Comparison of ENCODE assay signal across 10 cellular contexts in the genomic region with DNA sequence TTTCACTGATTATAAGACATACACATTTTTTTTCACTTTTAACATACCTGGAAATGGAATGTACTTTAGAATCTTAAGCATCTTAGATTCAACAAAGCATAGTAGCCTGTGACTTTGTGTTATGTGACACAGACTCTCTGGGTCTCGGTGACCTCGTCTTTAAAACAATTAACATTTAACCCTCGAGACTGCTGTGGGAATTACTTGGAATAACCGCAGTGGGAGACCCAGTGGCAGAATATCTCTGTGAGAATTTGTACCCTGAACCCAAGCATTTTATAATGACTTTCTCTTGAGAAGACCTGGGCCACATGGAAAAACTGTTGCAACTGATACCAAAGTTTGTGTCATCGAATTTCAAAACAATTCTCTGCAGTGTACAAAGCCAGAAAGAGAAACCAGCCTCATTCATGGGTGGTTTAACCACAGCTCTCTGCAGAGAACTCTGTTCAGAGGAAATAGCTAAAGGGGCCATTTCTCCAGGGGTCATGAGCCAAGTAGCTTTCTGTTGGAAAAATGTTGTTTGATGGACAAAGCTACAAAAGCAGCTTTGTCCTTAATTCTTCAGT. TPM values are rescaled to one million over a fixed set of nuclear protein-coding genes. Genes with fewer than 3 reads are reported as not detected.
DNase-seq lines count a peak whose midpoint lies in the region; ATAC-seq and TF ChIP-seq lines count a peak whose summit lies in the region.
"Had no signal": no experiment of that assay in that cellular context is flagged by ENCODE, and none has a peak within 500 bp of the region (broad histone marks: within the 10 kb centered on the region; RNA-seq: fewer than 3 reads in every experiment).

No MANE protein-coding gene starts in this region.

- no peaks in the 10 kb centered on the region for H3F3A ChIP-seq in GM23338 (replicated peaks; ENCODE audit: low read depth)

- H3K36me3 ChIP-seq in prostate gland (no peaks in the 10 kb centered on the region), GM23338 (ENCODE audit: insufficient read depth) (no peaks in the 10 kb centered on the region)

- H3K27ac ChIP-seq in prostate gland, result no peak overlapping the region
- no peak overlapping the region for H3K27ac ChIP-seq in GM23338 (ENCODE audit: low read depth)

- no peaks in the 10 kb centered on the region for H3K9me3 ChIP-seq in prostate gland

- H3K9me2 ChIP-seq in GM23338 (ENCODE audit: insufficient read depth), result no peaks in the 10 kb centered on the region

- H3K27ac Mint-ChIP-seq in GM23338, result no peak overlapping the region

- H3K27me3 Mint-ChIP-seq in GM23338 (ENCODE audit: insufficient read depth, low read depth, poor library complexity), result no peaks in the 10 kb centered on the region

- 0 out of 3 replicates have a peak, but pooled peaks cover under 1% of the 10 kb centered on the region for H3K4me1 Mint-ChIP-seq in GM23338

- no peaks in the 10 kb centered on the region for H3K36me3 Mint-ChIP-seq in GM23338 (ENCODE audit: low read depth)

- H3K27me3 ChIP-seq in prostate gland (replicated peaks; ENCODE audit: insufficient read depth) (no peaks in the 10 kb centered on the region), GM23338 (ENCODE audit: insufficient read depth) (no peaks in the 10 kb centered on the region)

- H3K9me3 Mint-ChIP-seq in GM23338, result no peaks in the 10 kb centered on the region; the same call in 2 of the 3 replicates

- H3K4me3 Mint-ChIP-seq in GM23338, result no peak overlapping the region

- intact Hi-C loops in prostate gland (cut with DNase I), result no loop called here

- peak; percentile 79 for ATAC-seq in GM19351 (IDR thresholded peaks at IDR 0.05; ENCODE audit: unreplicated experiment)
- ATAC-seq in HG02870 (IDR thresholded peaks at IDR 0.05; ENCODE audit: unreplicated experiment), result peak; percentile 85
- no peak for ATAC-seq in GM23338

- no peaks in the 10 kb centered on the region for H3K4me1 ChIP-seq in prostate gland (replicated peaks)
- peaks cover 6% of the 10 kb centered on the region for H3K4me1 ChIP-seq in GM23338 (ENCODE audit: insufficient read depth)

- TF ChIP-seq CTCF in prostate gland (IDR thresholded peaks at IDR 0.05) (no peak), GM23338 (conservative IDR thresholded peaks at IDR 0.05; ENCODE audit: low read depth in 2 of 2) (no peak)

- no peak overlapping the region; the same call in 1 of the 2 replicates for H2AFZ ChIP-seq in GM23338

- DNase-seq in OCI-M1 (lab: John Stamatoyannopoulos, UW) (peak; percentile 65), myocyte (ENCODE audit: low read depth) (peak; percentile 24), cortex of kidney (lab: John Stamatoyannopoulos, UW) (no peak), prostate gland (ENCODE audit: low spot score) (no peak), GM23338 (ENCODE audit: low spot score) (no peak), putamen (ENCODE audit: low spot score) (no peak)
- DNase-seq: effector memory CD4-positive, alpha-beta T cell; midbrain had no signal

- no peaks in the 10 kb centered on the region for H4K20me1 ChIP-seq in GM23338 (replicated peaks; ENCODE audit: insufficient read depth)

- H3K79me2 ChIP-seq in GM23338 (replicated peaks; ENCODE audit: insufficient read depth), result no peaks in the 10 kb centered on the region

- no peak for TF ChIP-seq POLR2A in prostate gland (IDR thresholded peaks at IDR 0.05)

- 78% methylated on average over 5 of the region's 5 CpGs for WGBS in prostate gland

- no peak overlapping the region for H3K4me2 ChIP-seq in GM23338

- no peak overlapping the region for H3K4me3 ChIP-seq in prostate gland
- H3K4me3 ChIP-seq in GM23338, result no peak overlapping the region

TF ChIP-seq in GM23338, 12 proteins besides CTCF, POLR2A, EP300 and RAD21:
- TF ChIP-seq CREB1 (CRISPR knock-in tag; IDR thresholded peaks at IDR 0.05; ENCODE audit: low read depth) (no peak), EZH2phosphoT487 (IDR thresholded peaks at IDR 0.05; ENCODE audit: unreplicated experiment) (no peak), JUNB (IDR thresholded peaks at IDR 0.05; ENCODE audit: unreplicated experiment) (no peak), STAT1 (IDR thresholded peaks at IDR 0.05; ENCODE audit: unreplicated experiment) (no peak), POLR2AphosphoS5 (IDR thresholded peaks at IDR 0.05; ENCODE audit: low read depth) (no peak), ZNF114 (CRISPR knock-in tag; IDR thresholded peaks at IDR 0.05) (no peak), ZNF462 (CRISPR knock-in tag; IDR thresholded peaks at IDR 0.05) (no peak)
- TF ChIP-seq, protein P1, sequence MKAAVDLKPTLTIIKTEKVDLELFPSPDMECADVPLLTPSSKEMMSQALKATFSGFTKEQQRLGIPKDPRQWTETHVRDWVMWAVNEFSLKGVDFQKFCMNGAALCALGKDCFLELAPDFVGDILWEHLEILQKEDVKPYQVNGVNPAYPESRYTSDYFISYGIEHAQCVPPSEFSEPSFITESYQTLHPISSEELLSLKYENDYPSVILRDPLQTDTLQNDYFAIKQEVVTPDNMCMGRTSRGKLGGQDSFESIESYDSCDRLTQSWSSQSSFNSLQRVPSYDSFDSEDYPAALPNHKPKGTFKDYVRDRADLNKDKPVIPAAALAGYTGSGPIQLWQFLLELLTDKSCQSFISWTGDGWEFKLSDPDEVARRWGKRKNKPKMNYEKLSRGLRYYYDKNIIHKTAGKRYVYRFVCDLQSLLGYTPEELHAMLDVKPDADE (IDR thresholded peaks at IDR 0.05), result no peak

RNA-seq across cellular contexts. Expression of gene RETREG1, which starts 10.0 kb away (rescaled TPM):
- total RNA-seq in myocyte, result 11.3 and 17.3 TPM in 2 replicates
- polyA plus RNA-seq in myocyte (2012), result 8.1 TPM
- total RNA-seq in prostate gland, result 10 to 100 TPM; 13.5 to 18.4 TPM
- 2.2 and 2.3 TPM in 2 replicates for total RNA-seq in GM23338 (2014; rRNA removed; shearing (Covaris generic))
- 3.6 and 3.8 TPM in 2 replicates for polyA plus RNA-seq in GM23338 (2016; fragmentation: Nextera tagmentation; extraction: Ambion mirVana)

Comparison
In these comparisons a context has a peak if more than half of its experiments do, and no peak if none do; other contexts are left out.
1. DNase-seq: peak in OCI-M1 (single experiment) and myocyte (single experiment); none in cortex of kidney (single experiment), prostate gland (single experiment), GM23338 (single experiment) and putamen (single experiment).